9 cellular contexts compared by ENCODE assay signal in genomic region chr5:142215915-142216681, GRCh38.
DNase-seq lines count a peak whose midpoint lies in the region; ATAC-seq and TF ChIP-seq lines count a peak whose summit lies in the region.
"Had no signal": no experiment of that assay in that cellular context is flagged by ENCODE, and none has a peak within 500 bp of the region (broad histone marks: within the 10 kb centered on the region; RNA-seq: fewer than 3 reads in every experiment).

No MANE protein-coding gene starts in this region.

- peak; percentile 92 for DNase-seq in GM03348 (ENCODE audit: low spot score)
- DNase-seq in T1000 (lab: John Stamatoyannopoulos, UW) = peak; percentile 81
- peak; percentile 69 to 75 (median 72) for DNase-seq in heart left ventricle
- peak; percentile 59 to 71 for DNase-seq in gastrocnemius medialis
- DNase-seq in GM10248 (ENCODE audit: extremely low spot score) = no peak
- no peak for DNase-seq in NCI-H1930 (lab: John Stamatoyannopoulos, UW)
- DNase-seq in NCI-H1694 treated with DMSO at 0.1 percent for 48 hours (lab: John Stamatoyannopoulos, UW) = no peak
- no peak for DNase-seq in putamen (ENCODE audit: low spot score)
- DNase-seq: NCI-H510A treated with DMSO at 0.1 percent for 48 hours had no signal

- TF ChIP-seq POLR2A in heart left ventricle (IDR thresholded peaks at IDR 0.05) = no peak
- peak in 1 of 2 donors; percentile 14 for TF ChIP-seq POLR2A in gastrocnemius medialis (IDR thresholded peaks at IDR 0.05)

- H3K27ac ChIP-seq in heart left ventricle (peak overlapping the region in 9 of 12 donors; percentile 5 to 66 (median 50)), gastrocnemius medialis (peak overlapping the region; percentile 41 to 69 (median 60))

- in situ Hi-C loops in gastrocnemius medialis (cut with MboI; ENCODE audit: low sequenced_read_pairs in 4 of 4) = no loop called here

- no peak for TF ChIP-seq CTCF in heart left ventricle (IDR thresholded peaks at IDR 0.05)
- TF ChIP-seq CTCF in gastrocnemius medialis (IDR thresholded peaks at IDR 0.05 in 4 of 5, conservative IDR thresholded peaks at IDR 0.05 in 1 of 5) = no peak
- no peak for TF ChIP-seq CTCF in GM10248 (IDR thresholded peaks at IDR 0.05; ENCODE audit: control extremely low read depth, extremely low read depth, low read depth, missing control alignments)

- intact Hi-C loops in heart left ventricle (cut with DNase I) = no loop called here
- intact Hi-C loops in gastrocnemius medialis (cut with DNase I; ENCODE audit: low total_unique reads) = no loop called here

- H3K4me1 ChIP-seq in heart left ventricle (peaks cover 0 to 27% (median 7%) of the 10 kb centered on the region in 12 donors), gastrocnemius medialis (peaks cover 8 to 15% of the 10 kb centered on the region in 2 donors)

- H3K27me3 ChIP-seq in heart left ventricle = no peaks in the 10 kb centered on the region
- H3K27me3 ChIP-seq in gastrocnemius medialis = no peaks in the 10 kb centered on the region

- ATAC-seq in heart left ventricle (peak; percentile 73 to 92 (median 89)), gastrocnemius medialis (peak; percentile 95 to 97)

- H3K4me3 ChIP-seq in heart left ventricle (no peak overlapping the region), gastrocnemius medialis (peak overlapping the region in 3 of 4 donors; percentile 21 to 38 (median 34))

- CTCF ChIA-PET in GM10248 (lab: Yijun Ruan, JAX) = interaction anchor here (0.8 to 1.0 kb wide), 2 partner anchors 21 to 71 kb away, joined by 3 read pairs; no protein-coding TSS in a partner anchor

- POLR2A ChIA-PET in GM10248 (lab: Yijun Ruan, JAX) = no interaction called here

- H3K9me3 ChIP-seq in heart left ventricle = no peaks in the 10 kb centered on the region
- H3K9me3 ChIP-seq in gastrocnemius medialis = no peaks in the 10 kb centered on the region

- H3K36me3 ChIP-seq in heart left ventricle (no peaks in the 10 kb centered on the region), gastrocnemius medialis (no peaks in the 10 kb centered on the region)

- WGBS in heart left ventricle, 4 donors = 59 to 72% (median 70%) methylated on average over 14 of the region's 14 CpGs

Comparison
In these comparisons a context has a peak if more than half of its experiments do, and no peak if none do; other contexts are left out.
1. DNase-seq: peak in GM03348 (single experiment), T1000 (single experiment), heart left ventricle (5 of 5) and gastrocnemius medialis (2 of 2); none in GM10248 (single experiment), NCI-H1930 (0 of 2), NCI-H1694 treated with DMSO at 0.1 percent for 48 hours (single experiment) and putamen (single experiment).
2. H3K4me3 ChIP-seq: peak in gastrocnemius medialis (3 of 4); none in heart left ventricle (0 of 12).